ENCODE assay signal across 8 cellular contexts in genomic region chr11:66267379-66268209, GRCh38. TPM values are rescaled to one million over a fixed set of nuclear protein-coding genes. Genes with fewer than 3 reads are reported as not detected.
A peak's percentile ranks its signal among the peaks of the same experiment; 100 is the strongest.
DNase-seq lines count a peak whose midpoint lies in the region; ATAC-seq and TF ChIP-seq lines count a peak whose summit lies in the region.

No MANE protein-coding gene starts in this region.

- H3K4me3 ChIP-seq in Jurkat, Clone E6-1 (ENCODE audit: low read length): peak overlapping the region; percentile 97
- peak overlapping the region; percentile 94 for H3K4me3 ChIP-seq in thoracic aorta

- TF ChIP-seq CTCF in osteocyte (IDR thresholded peaks at IDR 0.05) (peak; percentile 27), thoracic aorta (IDR thresholded peaks at IDR 0.05) (peak; percentile 47)

- peaks cover 27% of the 10 kb centered on the region for H3K36me3 ChIP-seq in thoracic aorta

- H3K27ac Mint-ChIP-seq in activated naive CD8-positive, alpha-beta T cell: peak overlapping the region; percentile 97
- H3K27ac Mint-ChIP-seq in osteocyte (ENCODE audit: unreplicated experiment): peak overlapping the region; percentile 99

- H3K27ac ChIP-seq in thoracic aorta: peak overlapping the region; percentile 95 to 97

- DNase-seq in DMS79 (lab: John Stamatoyannopoulos, UW) (peak; percentile 19), head of caudate nucleus (peak; percentile 74 to 95 (median 90)), osteocyte (ENCODE audit: extremely low spot score, unreplicated experiment) (peak; percentile 96), thoracic aorta (ENCODE audit: low spot score) (peak; percentile 75)
- peak; percentile 76 for DNase-seq in Jurkat, Clone E6-1 (ENCODE audit: low read depth, low spot score)

- no peaks in the 10 kb centered on the region for H3K27me3 Mint-ChIP-seq in activated naive CD8-positive, alpha-beta T cell
- H3K27me3 Mint-ChIP-seq in osteocyte (ENCODE audit: unreplicated experiment): no peaks in the 10 kb centered on the region

- H3K9me3 ChIP-seq in thoracic aorta: no peaks in the 10 kb centered on the region

- no peaks in the 10 kb centered on the region for H3K36me3 Mint-ChIP-seq in activated naive CD8-positive, alpha-beta T cell
- H3K36me3 Mint-ChIP-seq in osteocyte (ENCODE audit: unreplicated experiment): peaks cover 18% of the 10 kb centered on the region

- H3K9me3 Mint-ChIP-seq in activated naive CD8-positive, alpha-beta T cell (ENCODE audit: low read depth): no peaks in the 10 kb centered on the region
- no peaks in the 10 kb centered on the region for H3K9me3 Mint-ChIP-seq in osteocyte (ENCODE audit: unreplicated experiment)

- peaks cover 15 to 29% of the 10 kb centered on the region in 2 donors for H3K4me1 ChIP-seq in thoracic aorta (ENCODE audit: control insufficient read depth in 1 of 2, low read depth in 2 of 2)

- peaks cover 29% of the 10 kb centered on the region for H3K4me1 Mint-ChIP-seq in activated naive CD8-positive, alpha-beta T cell (ENCODE audit: low read depth)
- H3K4me1 Mint-ChIP-seq in osteocyte (ENCODE audit: unreplicated experiment): peaks cover 23% of the 10 kb centered on the region

- no peaks in the 10 kb centered on the region for H3K27me3 ChIP-seq in thoracic aorta (replicated peaks; ENCODE audit: insufficient read depth)

- peak overlapping the region; percentile 98 for H3K4me3 Mint-ChIP-seq in activated naive CD8-positive, alpha-beta T cell
- H3K4me3 Mint-ChIP-seq in osteocyte (ENCODE audit: unreplicated experiment): peak overlapping the region; percentile 86

- intact Hi-C loops in head of caudate nucleus (cut with DNase I): no loop called here

- ATAC-seq in GM21526 (IDR thresholded peaks at IDR 0.05; ENCODE audit: low FRiP score, unreplicated experiment) (peak; percentile 16), SK-N-SH treated with all-trans-retinoic acid at 6 μM for 48 hours (peak; percentile 80), thoracic aorta (ENCODE audit: insufficient number of reproducible peaks, low FRiP score, low read depth) (peak; percentile 79)

TF ChIP-seq in SK-N-SH treated with all-trans-retinoic acid at 6 μM for 48 hours, 23 proteins besides CTCF, POLR2A, EP300 and RAD21:
- TF ChIP-seq ZNF565 (CRISPR knock-in tag; conservative IDR thresholded peaks at IDR 0.05; ENCODE audit: low read depth): no peak
- no peak for TF ChIP-seq ZNF70 (CRISPR knock-in tag; IDR thresholded peaks at IDR 0.05)
- TF ChIP-seq OSR1 (CRISPR knock-in tag; IDR thresholded peaks at IDR 0.05): no peak
- no peak for TF ChIP-seq BACH2 (CRISPR knock-in tag; IDR thresholded peaks at IDR 0.05; ENCODE audit: borderline replicate concordance)
- TF ChIP-seq POU6F1 (CRISPR knock-in tag; IDR thresholded peaks at IDR 0.05; ENCODE audit: borderline replicate concordance, low read depth): no peak
- TF ChIP-seq ESRRG (CRISPR knock-in tag; IDR thresholded peaks at IDR 0.05): no peak
- TF ChIP-seq CREB5 (CRISPR knock-in tag; IDR thresholded peaks at IDR 0.05; ENCODE audit: low read depth): no peak

RNA-seq across cellular contexts. Expression of gene RAB1B, which starts 0.8 kb away (rescaled TPM):
- polyA plus RNA-seq in Jurkat, Clone E6-1 (2012; ENCODE audit: insufficient read depth, insufficient read length): 150 TPM
- total RNA-seq in osteocyte (149 and 150 TPM in 2 replicates), thoracic aorta (10 to 100 TPM; 57.2 to 96.0 TPM)

RNA-seq across cellular contexts. Expression of gene KLC2, which starts 10.1 kb away (rescaled TPM):
- 26.7 TPM for polyA plus RNA-seq in Jurkat, Clone E6-1 (2012; ENCODE audit: insufficient read depth, insufficient read length)
- 35.5 and 43.8 TPM in 2 replicates for total RNA-seq in osteocyte
- total RNA-seq in thoracic aorta: 10 to 100 TPM; 48.6 to 55.9 TPM

RNA-seq across cellular contexts. Expression of gene CNIH2, which starts 10.4 kb away (rescaled TPM):
- 19.7 TPM for polyA plus RNA-seq in Jurkat, Clone E6-1 (2012; ENCODE audit: insufficient read depth, insufficient read length)
- total RNA-seq in osteocyte (3.8 and 5.0 TPM in 2 replicates), thoracic aorta (not detected)

RNA-seq across cellular contexts. Expression of gene YIF1A, which starts 21.3 kb away (rescaled TPM):
- polyA plus RNA-seq in Jurkat, Clone E6-1 (2012; ENCODE audit: insufficient read depth, insufficient read length): 107 TPM
- 140 and 146 TPM in 2 replicates for total RNA-seq in osteocyte
- total RNA-seq in thoracic aorta: 100 to 1,000 TPM in 1 of 2 donors, 10 to 100 TPM in 1; 65.4 to 155 TPM

RNA-seq across cellular contexts. Expression of gene TMEM151A, which starts 24.1 kb away (rescaled TPM):
- 4.5 TPM for polyA plus RNA-seq in Jurkat, Clone E6-1 (2012; ENCODE audit: insufficient read depth, insufficient read length)
- total RNA-seq in osteocyte: 0.46 and 0.55 TPM in 2 replicates
- total RNA-seq in thoracic aorta: under 1 TPM in 1 of 2 donors, not detected in 1; 0.27 TPM

Comparison
In these comparisons a context has a peak if more than half of its experiments do, and no peak if none do; other contexts are left out.
1. Peak in every context shown above with its lines: DNase-seq, ATAC-seq, H3K4me3 ChIP-seq and H3K27ac ChIP-seq.
2. DNase-seq: peak in every context shown above with its lines; median percentile 96 in osteocyte; 90 in head of caudate nucleus; 76 in Jurkat, Clone E6-1; 75 in thoracic aorta; 19 in DMS79.
3. ATAC-seq: peak in every context shown above with its lines; median percentile 80 in SK-N-SH treated with all-trans-retinoic acid at 6 μM for 48 hours; 79 in thoracic aorta; 16 in GM21526.